ENCODE assay signal across 1 cellular context in the genomic region with DNA sequence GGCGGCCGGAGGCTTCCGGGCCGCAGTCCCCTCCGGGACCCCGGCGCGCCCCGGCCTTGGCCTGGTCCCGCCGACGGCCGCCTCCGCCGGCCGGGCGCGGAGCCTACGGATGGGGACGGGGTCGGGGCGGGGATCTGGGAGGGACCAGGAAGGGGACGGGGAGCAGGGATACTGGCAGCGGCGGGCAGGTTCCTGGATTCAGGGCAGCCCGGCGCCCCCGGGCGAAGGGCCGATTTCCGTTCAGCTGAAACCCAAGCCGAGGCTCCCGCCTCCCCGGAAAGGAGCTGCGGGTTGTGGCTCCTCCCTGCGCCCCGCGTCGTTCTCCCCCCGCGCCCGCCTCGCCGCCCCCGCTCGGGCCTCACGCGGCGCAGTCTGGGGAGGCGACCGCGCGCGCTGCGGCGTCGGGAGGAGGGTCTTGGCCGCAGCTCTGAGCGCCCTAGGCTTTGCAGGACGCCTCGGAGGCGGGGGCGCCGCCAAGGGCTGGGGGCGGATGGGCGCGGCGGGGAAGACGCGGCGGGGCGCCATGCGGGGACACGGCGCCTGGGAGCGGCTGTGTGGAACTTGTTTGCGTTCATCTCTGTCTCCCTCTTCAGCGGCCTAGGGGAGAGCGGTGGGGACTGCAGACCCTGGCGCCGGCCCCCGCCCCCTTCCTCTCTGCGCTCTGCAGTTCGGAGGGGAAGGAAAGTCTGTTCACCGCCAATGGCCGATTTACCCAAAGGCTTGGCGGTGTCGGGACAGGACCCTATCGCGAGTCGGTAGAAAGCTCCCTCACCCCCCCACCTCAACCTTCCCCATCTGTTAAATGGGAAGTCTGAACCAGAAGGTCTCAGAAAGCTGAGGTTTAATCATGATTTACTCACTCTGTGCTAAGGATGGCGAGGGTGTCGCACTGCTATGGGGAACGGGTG.
TF ChIP-seq lines count a peak whose summit lies in the region.

No MANE protein-coding gene starts in this region.

TF ChIP-seq in HepG2, 621 proteins besides CTCF, POLR2A, EP300 and RAD21 (continued from another document and continues in another):
- TF ChIP-seq, protein P1, sequence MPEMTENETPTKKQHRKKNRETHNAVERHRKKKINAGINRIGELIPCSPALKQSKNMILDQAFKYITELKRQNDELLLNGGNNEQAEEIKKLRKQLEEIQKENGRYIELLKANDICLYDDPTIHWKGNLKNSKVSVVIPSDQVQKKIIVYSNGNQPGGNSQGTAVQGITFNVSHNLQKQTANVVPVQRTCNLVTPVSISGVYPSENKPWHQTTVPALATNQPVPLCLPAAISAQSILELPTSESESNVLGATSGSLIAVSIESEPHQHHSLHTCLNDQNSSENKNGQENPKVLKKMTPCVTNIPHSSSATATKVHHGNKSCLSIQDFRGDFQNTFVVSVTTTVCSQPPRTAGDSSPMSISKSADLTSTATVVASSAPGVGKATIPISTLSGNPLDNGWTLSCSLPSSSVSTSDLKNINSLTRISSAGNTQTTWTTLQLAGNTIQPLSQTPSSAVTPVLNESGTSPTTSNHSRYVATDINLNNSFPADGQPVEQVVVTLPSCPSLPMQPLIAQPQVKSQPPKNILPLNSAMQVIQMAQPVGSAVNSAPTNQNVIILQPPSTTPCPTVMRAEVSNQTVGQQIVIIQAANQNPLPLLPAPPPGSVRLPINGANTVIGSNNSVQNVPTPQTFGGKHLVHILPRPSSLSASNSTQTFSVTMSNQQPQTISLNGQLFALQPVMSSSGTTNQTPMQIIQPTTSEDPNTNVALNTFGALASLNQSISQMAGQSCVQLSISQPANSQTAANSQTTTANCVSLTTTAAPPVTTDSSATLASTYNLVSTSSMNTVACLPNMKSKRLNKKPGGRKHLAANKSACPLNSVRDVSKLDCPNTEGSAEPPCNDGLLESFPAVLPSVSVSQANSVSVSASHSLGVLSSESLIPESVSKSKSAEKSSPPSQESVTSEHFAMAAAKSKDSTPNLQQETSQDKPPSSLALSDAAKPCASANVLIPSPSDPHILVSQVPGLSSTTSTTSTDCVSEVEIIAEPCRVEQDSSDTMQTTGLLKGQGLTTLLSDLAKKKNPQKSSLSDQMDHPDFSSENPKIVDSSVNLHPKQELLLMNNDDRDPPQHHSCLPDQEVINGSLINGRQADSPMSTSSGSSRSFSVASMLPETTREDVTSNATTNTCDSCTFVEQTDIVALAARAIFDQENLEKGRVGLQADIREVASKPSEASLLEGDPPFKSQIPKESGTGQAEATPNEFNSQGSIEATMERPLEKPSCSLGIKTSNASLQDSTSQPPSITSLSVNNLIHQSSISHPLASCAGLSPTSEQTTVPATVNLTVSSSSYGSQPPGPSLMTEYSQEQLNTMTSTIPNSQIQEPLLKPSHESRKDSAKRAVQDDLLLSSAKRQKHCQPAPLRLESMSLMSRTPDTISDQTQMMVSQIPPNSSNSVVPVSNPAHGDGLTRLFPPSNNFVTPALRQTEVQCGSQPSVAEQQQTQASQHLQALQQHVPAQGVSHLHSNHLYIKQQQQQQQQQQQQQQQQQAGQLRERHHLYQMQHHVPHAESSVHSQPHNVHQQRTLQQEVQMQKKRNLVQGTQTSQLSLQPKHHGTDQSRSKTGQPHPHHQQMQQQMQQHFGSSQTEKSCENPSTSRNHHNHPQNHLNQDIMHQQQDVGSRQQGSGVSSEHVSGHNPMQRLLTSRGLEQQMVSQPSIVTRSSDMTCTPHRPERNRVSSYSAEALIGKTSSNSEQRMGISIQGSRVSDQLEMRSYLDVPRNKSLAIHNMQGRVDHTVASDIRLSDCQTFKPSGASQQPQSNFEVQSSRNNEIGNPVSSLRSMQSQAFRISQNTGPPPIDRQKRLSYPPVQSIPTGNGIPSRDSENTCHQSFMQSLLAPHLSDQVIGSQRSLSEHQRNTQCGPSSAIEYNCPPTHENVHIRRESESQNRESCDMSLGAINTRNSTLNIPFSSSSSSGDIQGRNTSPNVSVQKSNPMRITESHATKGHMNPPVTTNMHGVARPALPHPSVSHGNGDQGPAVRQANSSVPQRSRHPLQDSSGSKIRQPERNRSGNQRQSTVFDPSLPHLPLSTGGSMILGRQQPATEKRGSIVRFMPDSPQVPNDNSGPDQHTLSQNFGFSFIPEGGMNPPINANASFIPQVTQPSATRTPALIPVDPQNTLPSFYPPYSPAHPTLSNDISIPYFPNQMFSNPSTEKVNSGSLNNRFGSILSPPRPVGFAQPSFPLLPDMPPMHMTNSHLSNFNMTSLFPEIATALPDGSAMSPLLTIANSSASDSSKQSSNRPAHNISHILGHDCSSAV (CRISPR knock-in tag; IDR thresholded peaks at IDR 0.05; ENCODE audit: borderline replicate concordance), result no peak; the same call in 1 of the 2 replicates
- TF ChIP-seq, protein P2, sequence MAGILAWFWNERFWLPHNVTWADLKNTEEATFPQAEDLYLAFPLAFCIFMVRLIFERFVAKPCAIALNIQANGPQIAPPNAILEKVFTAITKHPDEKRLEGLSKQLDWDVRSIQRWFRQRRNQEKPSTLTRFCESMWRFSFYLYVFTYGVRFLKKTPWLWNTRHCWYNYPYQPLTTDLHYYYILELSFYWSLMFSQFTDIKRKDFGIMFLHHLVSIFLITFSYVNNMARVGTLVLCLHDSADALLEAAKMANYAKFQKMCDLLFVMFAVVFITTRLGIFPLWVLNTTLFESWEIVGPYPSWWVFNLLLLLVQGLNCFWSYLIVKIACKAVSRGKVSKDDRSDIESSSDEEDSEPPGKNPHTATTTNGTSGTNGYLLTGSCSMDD (CRISPR knock-in tag; IDR thresholded peaks at IDR 0.05), result no peak
- TF ChIP-seq ASH2L (IDR thresholded peaks at IDR 0.05; ENCODE audit: insufficient read length, low read depth, low read length) (no peak), ADNP (CRISPR knock-in tag; IDR thresholded peaks at IDR 0.05) (0 out of 2 replicates have a peak, but pooled peaks have one; percentile 38), KAT2B (IDR thresholded peaks at IDR 0.05; ENCODE audit: borderline replicate concordance, low read depth, low read length) (no peak), TCF12 (IDR thresholded peaks at IDR 0.05) (no peak), TCF12 (CRISPR knock-in tag; IDR thresholded peaks at IDR 0.05) (peak; percentile 40; the same call in 1 of the 2 replicates), PHF8 (CRISPR knock-in tag; IDR thresholded peaks at IDR 0.05) (no peak), MED8 (CRISPR knock-in tag; IDR thresholded peaks at IDR 0.05; ENCODE audit: insufficient replicate concordance) (no peak), ZNF75D (CRISPR knock-in tag; IDR thresholded peaks at IDR 0.05; ENCODE audit: borderline replicate concordance) (no peak), RCOR2 (CRISPR knock-in tag; IDR thresholded peaks at IDR 0.05) (no peak), HES4 (CRISPR knock-in tag; IDR thresholded peaks at IDR 0.05; ENCODE audit: borderline replicate concordance) (peak; percentile 87), ZNF839 (CRISPR knock-in tag; IDR thresholded peaks at IDR 0.05; ENCODE audit: borderline replicate concordance) (no peak), TSC22D2 (CRISPR knock-in tag; IDR thresholded peaks at IDR 0.05; ENCODE audit: borderline replicate concordance) (no peak; the same call in 1 of the 2 replicates), ZBTB20 (CRISPR knock-in tag; IDR thresholded peaks at IDR 0.05; ENCODE audit: borderline replicate concordance, low read depth) (no peak), ZNF883 (CRISPR knock-in tag; IDR thresholded peaks at IDR 0.05; ENCODE audit: not compliant biosample characterization) (no peak), ZKSCAN8 (CRISPR knock-in tag; IDR thresholded peaks at IDR 0.05; ENCODE audit: borderline replicate concordance) (no peak), ZNF12 (CRISPR knock-in tag; IDR thresholded peaks at IDR 0.05) (no peak), HMG20A (CRISPR knock-in tag; IDR thresholded peaks at IDR 0.05; ENCODE audit: borderline replicate concordance) (no peak), SMAD3 (CRISPR knock-in tag; IDR thresholded peaks at IDR 0.05) (0 out of 2 replicates have a peak, but pooled peaks have one; percentile 5), ZNF232 (CRISPR knock-in tag; IDR thresholded peaks at IDR 0.05; ENCODE audit: borderline replicate concordance) (no peak), ZBTB3 (CRISPR knock-in tag; IDR thresholded peaks at IDR 0.05; ENCODE audit: borderline replicate concordance, low read depth) (no peak), ZNF891 (CRISPR knock-in tag; IDR thresholded peaks at IDR 0.05) (no peak), HHEX (CRISPR knock-in tag; IDR thresholded peaks at IDR 0.05) (no peak), HNRNPLL (IDR thresholded peaks at IDR 0.05; ENCODE audit: low read depth, low read length, poor library complexity, severe bottlenecking) (peak; percentile 22), NR2F6 (IDR thresholded peaks at IDR 0.05) (no peak), NR2F6 (CRISPR knock-in tag; IDR thresholded peaks at IDR 0.05) (0 out of 2 replicates have a peak, but pooled peaks have one; percentile 21), MAZ (IDR thresholded peaks at IDR 0.05; ENCODE audit: borderline replicate concordance, low read depth, low read length) (peak; percentile 72; the same call in 1 of the 2 replicates), MAZ (CRISPR knock-in tag; IDR thresholded peaks at IDR 0.05; ENCODE audit: low read depth) (no peak; the same call in none of the 2 replicates), FOXP1 (IDR thresholded peaks at IDR 0.05) (no peak), FOXP1 (CRISPR knock-in tag; IDR thresholded peaks at IDR 0.05) (peak; percentile 12; the same call in 1 of the 2 replicates), ZNF879 (CRISPR knock-in tag; IDR thresholded peaks at IDR 0.05) (no peak), HDAC6 (IDR thresholded peaks at IDR 0.05; ENCODE audit: low read depth, low read length) (no peak), SSRP1 (CRISPR knock-in tag; IDR thresholded peaks at IDR 0.05) (no peak), RFX1 (IDR thresholded peaks at IDR 0.05) (no peak), KAT7 (CRISPR knock-in tag; IDR thresholded peaks at IDR 0.05; ENCODE audit: borderline replicate concordance) (no peak)
- TF ChIP-seq, protein P3, sequence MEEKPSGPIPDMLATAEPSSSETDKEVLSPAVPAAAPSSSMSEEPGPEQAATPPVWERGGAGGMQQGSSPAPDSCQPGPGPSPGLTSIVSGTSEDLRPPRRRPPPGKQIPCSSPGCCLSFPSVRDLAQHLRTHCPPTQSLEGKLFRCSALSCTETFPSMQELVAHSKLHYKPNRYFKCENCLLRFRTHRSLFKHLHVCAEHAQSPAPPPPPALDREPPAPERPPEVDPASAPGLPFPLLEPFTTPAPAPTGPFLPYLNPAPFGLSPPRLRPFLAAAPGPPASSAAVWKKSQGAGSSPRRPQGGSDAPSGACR (CRISPR knock-in tag; IDR thresholded peaks at IDR 0.05), result no peak
- TF ChIP-seq, protein P4, sequence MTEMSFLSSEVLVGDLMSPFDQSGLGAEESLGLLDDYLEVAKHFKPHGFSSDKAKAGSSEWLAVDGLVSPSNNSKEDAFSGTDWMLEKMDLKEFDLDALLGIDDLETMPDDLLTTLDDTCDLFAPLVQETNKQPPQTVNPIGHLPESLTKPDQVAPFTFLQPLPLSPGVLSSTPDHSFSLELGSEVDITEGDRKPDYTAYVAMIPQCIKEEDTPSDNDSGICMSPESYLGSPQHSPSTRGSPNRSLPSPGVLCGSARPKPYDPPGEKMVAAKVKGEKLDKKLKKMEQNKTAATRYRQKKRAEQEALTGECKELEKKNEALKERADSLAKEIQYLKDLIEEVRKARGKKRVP (CRISPR knock-in tag; IDR thresholded peaks at IDR 0.05), result no peak; a peak in 1 of 4 replicates
- TF ChIP-seq, protein P5, sequence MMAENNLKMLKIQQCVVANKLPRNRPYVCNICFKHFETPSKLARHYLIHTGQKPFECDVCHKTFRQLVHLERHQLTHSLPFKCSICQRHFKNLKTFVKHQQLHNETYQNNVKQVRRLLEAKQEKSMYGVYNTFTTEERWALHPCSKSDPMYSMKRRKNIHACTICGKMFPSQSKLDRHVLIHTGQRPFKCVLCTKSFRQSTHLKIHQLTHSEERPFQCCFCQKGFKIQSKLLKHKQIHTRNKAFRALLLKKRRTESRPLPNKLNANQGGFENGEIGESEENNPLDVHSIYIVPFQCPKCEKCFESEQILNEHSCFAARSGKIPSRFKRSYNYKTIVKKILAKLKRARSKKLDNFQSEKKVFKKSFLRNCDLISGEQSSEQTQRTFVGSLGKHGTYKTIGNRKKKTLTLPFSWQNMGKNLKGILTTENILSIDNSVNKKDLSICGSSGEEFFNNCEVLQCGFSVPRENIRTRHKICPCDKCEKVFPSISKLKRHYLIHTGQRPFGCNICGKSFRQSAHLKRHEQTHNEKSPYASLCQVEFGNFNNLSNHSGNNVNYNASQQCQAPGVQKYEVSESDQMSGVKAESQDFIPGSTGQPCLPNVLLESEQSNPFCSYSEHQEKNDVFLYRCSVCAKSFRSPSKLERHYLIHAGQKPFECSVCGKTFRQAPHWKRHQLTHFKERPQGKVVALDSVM (CRISPR knock-in tag; IDR thresholded peaks at IDR 0.05), result peak; percentile 50; the same call in 1 of the 2 replicates
- TF ChIP-seq, protein P6, sequence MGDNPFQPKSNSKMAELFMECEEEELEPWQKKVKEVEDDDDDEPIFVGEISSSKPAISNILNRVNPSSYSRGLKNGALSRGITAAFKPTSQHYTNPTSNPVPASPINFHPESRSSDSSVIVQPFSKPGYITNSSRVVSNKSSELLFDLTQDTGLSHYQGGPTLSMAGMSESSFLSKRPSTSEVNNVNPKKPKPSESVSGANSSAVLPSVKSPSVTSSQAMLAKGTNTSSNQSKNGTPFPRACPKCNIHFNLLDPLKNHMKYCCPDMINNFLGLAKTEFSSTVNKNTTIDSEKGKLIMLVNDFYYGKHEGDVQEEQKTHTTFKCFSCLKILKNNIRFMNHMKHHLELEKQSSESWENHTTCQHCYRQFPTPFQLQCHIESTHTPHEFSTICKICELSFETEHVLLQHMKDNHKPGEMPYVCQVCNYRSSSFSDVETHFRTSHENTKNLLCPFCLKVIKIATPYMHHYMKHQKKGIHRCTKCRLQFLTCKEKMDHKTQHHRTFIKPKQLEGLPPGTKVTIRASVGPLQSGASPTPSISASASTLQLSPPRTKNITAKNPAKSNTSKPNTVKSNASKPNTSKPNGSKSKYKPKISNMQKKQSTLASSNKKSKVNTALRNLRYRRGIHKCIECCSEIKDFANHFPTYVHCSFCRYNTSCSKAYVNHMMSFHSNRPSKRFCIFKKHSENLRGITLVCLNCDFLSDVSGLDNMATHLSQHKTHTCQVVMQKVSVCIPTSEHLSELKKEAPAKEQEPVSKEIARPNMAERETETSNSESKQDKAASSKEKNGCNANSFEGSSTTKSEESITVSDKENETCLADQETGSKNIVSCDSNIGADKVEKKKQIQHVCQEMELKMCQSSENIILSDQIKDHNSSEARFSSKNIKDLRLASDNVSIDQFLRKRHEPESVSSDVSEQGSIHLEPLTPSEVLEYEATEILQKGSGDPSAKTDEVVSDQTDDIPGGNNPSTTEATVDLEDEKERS (CRISPR knock-in tag; IDR thresholded peaks at IDR 0.05), result no peak
- TF ChIP-seq, protein P7, sequence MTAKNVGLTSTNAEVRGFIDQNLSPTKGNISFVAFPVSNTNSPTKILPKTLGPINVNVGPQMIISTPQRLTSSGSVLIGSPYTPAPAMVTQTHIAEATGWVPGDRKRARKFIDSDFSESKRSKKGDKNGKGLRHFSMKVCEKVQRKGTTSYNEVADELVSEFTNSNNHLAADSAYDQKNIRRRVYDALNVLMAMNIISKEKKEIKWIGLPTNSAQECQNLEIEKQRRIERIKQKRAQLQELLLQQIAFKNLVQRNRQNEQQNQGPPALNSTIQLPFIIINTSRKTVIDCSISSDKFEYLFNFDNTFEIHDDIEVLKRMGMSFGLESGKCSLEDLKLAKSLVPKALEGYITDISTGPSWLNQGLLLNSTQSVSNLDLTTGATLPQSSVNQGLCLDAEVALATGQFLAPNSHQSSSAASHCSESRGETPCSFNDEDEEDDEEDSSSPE (CRISPR knock-in tag; IDR thresholded peaks at IDR 0.05), result peak; percentile 33
- TF ChIP-seq, protein P8, sequence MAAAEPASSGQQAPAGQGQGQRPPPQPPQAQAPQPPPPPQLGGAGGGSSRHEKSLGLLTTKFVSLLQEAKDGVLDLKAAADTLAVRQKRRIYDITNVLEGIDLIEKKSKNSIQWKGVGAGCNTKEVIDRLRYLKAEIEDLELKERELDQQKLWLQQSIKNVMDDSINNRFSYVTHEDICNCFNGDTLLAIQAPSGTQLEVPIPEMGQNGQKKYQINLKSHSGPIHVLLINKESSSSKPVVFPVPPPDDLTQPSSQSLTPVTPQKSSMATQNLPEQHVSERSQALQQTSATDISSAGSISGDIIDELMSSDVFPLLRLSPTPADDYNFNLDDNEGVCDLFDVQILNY (CRISPR knock-in tag; conservative IDR thresholded peaks at IDR 0.05), result no peak
